Comparison of ENCODE assay signal across 8 cellular contexts in the genomic region with DNA sequence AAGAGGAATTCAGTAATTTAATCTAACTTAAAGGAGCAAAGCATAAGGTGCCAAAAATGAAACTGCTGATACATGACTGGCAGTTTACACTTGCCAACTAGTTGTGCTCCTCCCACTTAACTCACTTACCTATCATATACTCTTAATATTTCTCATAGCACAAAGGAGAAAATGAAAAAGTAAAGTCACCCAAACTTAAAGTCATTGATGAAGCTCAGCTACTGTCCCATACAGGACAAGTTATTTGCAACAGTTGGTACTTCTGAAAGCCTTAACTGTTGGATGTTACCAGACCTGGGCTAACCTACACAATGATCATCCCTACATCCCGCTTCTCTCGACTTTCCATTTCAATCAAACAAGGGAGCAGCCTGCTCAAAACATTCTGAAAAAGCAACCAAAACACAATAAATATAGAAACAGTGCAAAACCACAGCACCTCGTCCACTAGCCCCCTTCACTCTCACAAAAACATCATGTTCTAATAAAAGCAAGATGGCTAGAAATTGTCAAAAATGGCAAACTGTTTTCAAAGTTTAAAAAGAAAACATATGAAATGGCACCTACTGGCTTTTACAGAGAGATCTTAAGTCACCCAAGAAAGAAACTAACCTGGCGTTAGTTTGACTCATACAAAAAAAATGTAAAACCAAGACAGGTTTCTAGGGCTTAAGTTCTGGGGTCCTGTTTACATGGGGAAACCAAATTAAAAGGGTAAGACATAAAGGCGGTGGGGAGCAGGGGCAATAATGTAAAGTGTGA. TPM values are rescaled to one million over a fixed set of nuclear protein-coding genes. Genes with fewer than 3 reads are reported as not detected.
DNase-seq lines count a peak whose midpoint lies in the region; ATAC-seq and TF ChIP-seq lines count a peak whose summit lies in the region.

No MANE protein-coding gene starts in this region.

- no peak for TF ChIP-seq POLR2A in uterus (IDR thresholded peaks at IDR 0.05)

- no peaks in the 10 kb centered on the region for H3K27me3 Mint-ChIP-seq in memory B cell

- H3K27me3 ChIP-seq in uterus, result no peaks in the 10 kb centered on the region

- peak overlapping the region; percentile 93 for H3K27ac Mint-ChIP-seq in memory B cell

- peaks cover 5% of the 10 kb centered on the region for H3K36me3 Mint-ChIP-seq in memory B cell

- peaks cover 33% of the 10 kb centered on the region for H3K4me1 Mint-ChIP-seq in memory B cell

- peak; percentile 58 for DNase-seq in DMS 273 (lab: John Stamatoyannopoulos, UW; ENCODE audit: unreplicated experiment)
- DNase-seq in DMS 273 treated with DMSO at 0.1 percent for 48 hours (lab: John Stamatoyannopoulos, UW), result no peak
- DNase-seq in NCI-H526 treated with DMSO at 0.1 percent for 48 hours (lab: John Stamatoyannopoulos, UW), result peak; percentile 16
- DNase-seq in cardiac fibroblast (ENCODE audit: low read depth in 2 of 2), result peak; percentile 38 to 42
- DNase-seq in memory B cell (ENCODE audit: low spot score in 2 of 2), result no peak
- no peak for DNase-seq in uterus
- DNase-seq in activated CD4-positive, alpha-beta T cell treated with anti-CD3 and anti-CD28 coated beads for 1 hour, result no peak
- DNase-seq in SHP77 treated with DMSO at 0.1 percent for 48 hours (lab: John Stamatoyannopoulos, UW), result no peak

- intact Hi-C loops in uterus (cut with DNase I; ENCODE audit: low total_unique reads), result no loop called here

- no peak for TF ChIP-seq CTCF in cardiac fibroblast (IDR thresholded peaks at IDR 0.05; ENCODE audit: low read depth, low read length)
- no peak for TF ChIP-seq CTCF in uterus (IDR thresholded peaks at IDR 0.05)

- peak overlapping the region; percentile 95 for H3K4me3 Mint-ChIP-seq in memory B cell

- H3K9me3 Mint-ChIP-seq in memory B cell, result no peaks in the 10 kb centered on the region

- H3K4me3 ChIP-seq in cardiac fibroblast (replicated peaks in 1 of 2; ENCODE audit: low read depth in 2 of 2, low read length in 2 of 2) (peak overlapping the region; percentile 74 to 97), uterus (peak overlapping the region; percentile 81 to 96)

- H3K9me3 ChIP-seq in uterus, result no peaks in the 10 kb centered on the region

- H3K36me3 ChIP-seq in uterus, result no peaks in the 10 kb centered on the region

- H3K4me1 ChIP-seq in uterus, result peaks cover 4 to 7% of the 10 kb centered on the region in 2 donors

- no peak for ATAC-seq in memory B cell (ENCODE audit: low read depth)

- H3K27ac ChIP-seq in uterus, result peak overlapping the region; percentile 95 to 99

RNA-seq across cellular contexts. Expression of gene MED13, which starts 0.9 kb away (rescaled TPM):
- total RNA-seq in uterus, result 100 to 1,000 TPM in 2 of 4 donors, 10 to 100 TPM in 2; 22.8 to 114 (median 86.3) TPM

Comparison
In these comparisons a context has a peak if more than half of its experiments do, and no peak if none do; other contexts are left out.
1. DNase-seq: peak in DMS 273 (single experiment), NCI-H526 treated with DMSO at 0.1 percent for 48 hours (single experiment) and cardiac fibroblast (2 of 2); none in DMS 273 treated with DMSO at 0.1 percent for 48 hours (single experiment), memory B cell (0 of 2), uterus (0 of 2), activated CD4-positive, alpha-beta T cell treated with anti-CD3 and anti-CD28 coated beads for 1 hour (single experiment) and SHP77 treated with DMSO at 0.1 percent for 48 hours (single experiment).